Comparison of ENCODE assay signal across 34 cellular contexts in genomic region chr12:125634813-125635212, GRCh38.
"Had no signal": no experiment of that assay in that cellular context is flagged by ENCODE, and none has a peak within 500 bp of the region (broad histone marks: within the 10 kb centered on the region; RNA-seq: fewer than 3 reads in every experiment).

No MANE protein-coding gene starts in this region.

- ATAC-seq: foreskin keratinocyte; left colon; naive thymus-derived CD4-positive, alpha-beta T cell; sciatic nerve; stimulated activated effector memory CD8-positive, alpha-beta T cell treated with anti-CD3 and anti-CD28 coated beads, Interleukin-12 subunit alpha, Interleukin-12 subunit beta, amount 100 ng/mL, for 72 hours had no signal

- H3K36me3 Mint-ChIP-seq: immature natural killer cell; naive thymus-derived CD4-positive, alpha-beta T cell; neural progenitor cell; stimulated activated effector memory CD8-positive, alpha-beta T cell treated with anti-CD3 and anti-CD28 coated beads, Interleukin-12 subunit alpha, Interleukin-12 subunit beta, amount 100 ng/mL, for 72 hours; type B pancreatic cell had no signal

- H3K27ac ChIP-seq: colonic mucosa, epithelial cell of prostate, esophagus muscularis mucosa, foreskin keratinocyte, heart right ventricle, neural progenitor cell, parathyroid adenoma, testis, tibial artery, uterus had no signal

- H3K27ac Mint-ChIP-seq: dendritic cell treated with granulocyte-macrophage colony-stimulating factor and Interleukin-4, amounts not matched to agents 40 ng/mL and 50 ng/mL, for 4 days; immature natural killer cell; naive thymus-derived CD4-positive, alpha-beta T cell; nephron; neural progenitor cell; stimulated activated effector memory CD8-positive, alpha-beta T cell treated with anti-CD3 and anti-CD28 coated beads, Interleukin-12 subunit alpha, Interleukin-12 subunit beta, amount 100 ng/mL, for 72 hours; type B pancreatic cell had no signal

- H3K9me3 ChIP-seq: colonic mucosa, esophagus muscularis mucosa, testis, uterus had no signal

- H3K36me3 ChIP-seq: colonic mucosa, esophagus muscularis mucosa, heart right ventricle, neural progenitor cell, tibial artery, uterus had no signal

- H3K27me3 ChIP-seq: colonic mucosa, esophagus muscularis mucosa, foreskin keratinocyte, neural progenitor cell, testis, tibial artery, uterus had no signal

- H3K4me1 ChIP-seq: colonic mucosa, esophagus muscularis mucosa, foreskin keratinocyte, heart right ventricle, neural progenitor cell, parathyroid adenoma, testis, tibial artery, uterus had no signal

- H3K9me3 Mint-ChIP-seq: endodermal cell, neural progenitor cell, type B pancreatic cell had no signal

- H3K27me3 Mint-ChIP-seq: dendritic cell treated with granulocyte-macrophage colony-stimulating factor and Interleukin-4, amounts not matched to agents 40 ng/mL and 50 ng/mL, for 4 days; progenitor cell of endocrine pancreas had no signal

- H3K4me1 Mint-ChIP-seq: endodermal cell; immature natural killer cell; naive thymus-derived CD4-positive, alpha-beta T cell; nephron; neural progenitor cell; stimulated activated effector memory CD8-positive, alpha-beta T cell treated with anti-CD3 and anti-CD28 coated beads, Interleukin-12 subunit alpha, Interleukin-12 subunit beta, amount 100 ng/mL, for 72 hours had no signal

- H3K4me3 ChIP-seq: colonic mucosa, esophagus muscularis mucosa, heart right ventricle, neural progenitor cell, smooth muscle cell, testis, tibial artery, uterus had no signal

- H3K4me3 Mint-ChIP-seq: dendritic cell treated with granulocyte-macrophage colony-stimulating factor and Interleukin-4, amounts not matched to agents 40 ng/mL and 50 ng/mL, for 4 days; endodermal cell; immature natural killer cell; naive thymus-derived CD4-positive, alpha-beta T cell; nephron; neural progenitor cell; stimulated activated effector memory CD8-positive, alpha-beta T cell treated with anti-CD3 and anti-CD28 coated beads, Interleukin-12 subunit alpha, Interleukin-12 subunit beta, amount 100 ng/mL, for 72 hours; type B pancreatic cell had no signal

- DNase-seq: colonic mucosa; effector CD8-positive, alpha-beta T cell; endodermal cell; foreskin keratinocyte; glutamatergic neuron; heart right ventricle; hypothalamus; immature natural killer cell; islet precursor cell; kidney glomerular epithelial cell; left colon; mammary epithelial cell; mesendoderm; midbrain; naive thymus-derived CD4-positive, alpha-beta T cell; stimulated activated CD4-positive, alpha-beta T cell treated with anti-CD3 and anti-CD28 coated beads, Interleukin-12 subunit alpha, Interleukin-12 subunit beta, amount 100 ng/mL, for 4 hours; stimulated activated CD4-positive, alpha-beta T cell treated with anti-CD3 and anti-CD28 coated beads, Interleukin-1b, Interleukin-23, amount 100 ng/mL, for 48 hours; stimulated activated CD4-positive, alpha-beta T cell treated with anti-CD3 and anti-CD28 coated beads, Interleukin-4, amount 100 ng/mL, for 1 hour; stimulated activated naive CD4-positive, alpha-beta T cell treated with Interleukin-2 at 50 U/mL for 16 hours; substantia nigra; testis; tibial artery; uterus had no signal
